ENCODE assay signal across 11 cellular contexts in the genomic region with DNA sequence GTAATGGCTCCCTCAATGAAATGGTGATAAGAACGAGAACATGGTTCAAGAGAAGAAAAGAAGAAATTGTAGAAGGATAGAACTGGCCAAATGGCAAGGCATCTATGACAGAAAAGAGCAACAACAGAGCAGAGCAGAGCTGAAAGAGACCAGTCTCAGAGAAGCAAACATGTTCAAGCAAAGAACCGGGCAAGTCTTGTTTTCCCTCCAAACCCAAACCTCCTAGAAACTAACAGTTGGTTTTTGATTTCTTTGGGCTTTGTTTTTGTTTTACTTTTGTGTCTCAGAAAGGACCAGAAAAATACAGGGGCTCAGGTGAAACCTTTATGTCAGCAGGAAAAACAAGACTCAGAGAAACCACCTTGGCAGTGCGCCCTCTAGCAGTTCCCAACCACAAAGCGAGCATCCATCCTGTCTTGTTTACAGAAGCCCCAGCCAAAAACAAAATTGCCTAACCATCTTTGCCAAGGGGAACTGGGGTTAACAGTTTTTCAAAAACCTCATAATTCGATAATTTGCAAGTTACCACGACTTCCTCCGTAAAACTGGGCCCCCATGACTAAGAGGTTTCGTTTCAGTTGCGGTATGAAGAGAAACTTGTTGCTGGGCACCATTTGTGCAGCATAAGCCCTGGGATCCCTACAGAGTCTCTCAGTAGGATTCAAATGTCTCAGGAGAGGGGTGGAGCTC.
DNase-seq lines count a peak whose midpoint lies in the region; ATAC-seq and TF ChIP-seq lines count a peak whose summit lies in the region.
"Had no signal": no experiment of that assay in that cellular context is flagged by ENCODE, and none has a peak within 500 bp of the region (broad histone marks: within the 10 kb centered on the region; RNA-seq: fewer than 3 reads in every experiment).

No MANE protein-coding gene starts in this region.

- peak overlapping the region; percentile 64 for H3K27ac Mint-ChIP-seq in activated CD8-positive, alpha-beta T cell treated with anti-CD3 and anti-CD28 coated beads, Interleukin-2, amount 10 ng/mL, durations not matched to agents 7 days and 5 days
- H3K27ac Mint-ChIP-seq: activated naive CD4-positive, alpha-beta T cell treated with anti-CD3 and anti-CD28 coated beads, Interleukin-2, amount 50 U/mL, for 72 hours; type B pancreatic cell had no signal

- no peaks in the 10 kb centered on the region for H3K9me3 Mint-ChIP-seq in activated CD8-positive, alpha-beta T cell treated with anti-CD3 and anti-CD28 coated beads, Interleukin-2, amount 10 ng/mL, durations not matched to agents 7 days and 5 days (ENCODE audit: insufficient read depth)

- POLR2A ChIA-PET in activated CD8-positive, alpha-beta T cell treated with anti-CD3 and anti-CD28 coated beads, Interleukin-2, amount 10 ng/mL, durations not matched to agents 7 days and 5 days (lab: Charles Lee), result no interaction called here

- CTCF ChIA-PET in activated CD8-positive, alpha-beta T cell treated with anti-CD3 and anti-CD28 coated beads, Interleukin-2, amount 10 ng/mL, durations not matched to agents 7 days and 5 days (lab: Charles Lee), result interaction anchor here (1.6 kb wide), 1 partner anchor 250 kb away, joined by 4 read pairs; no protein-coding TSS in a partner anchor

- no peak for TF ChIP-seq POLR2A in GM18505 (IDR thresholded peaks at IDR 0.05; ENCODE audit: borderline replicate concordance, extremely low read depth, insufficient read depth, insufficient read length)

- ATAC-seq in GM18505 (IDR thresholded peaks at IDR 0.05; ENCODE audit: unreplicated experiment) (peak; percentile 88), GM21390 (IDR thresholded peaks at IDR 0.05; ENCODE audit: unreplicated experiment) (peak; percentile 86), HG03354 (IDR thresholded peaks at IDR 0.05; ENCODE audit: poor library complexity, severe bottlenecking, unreplicated experiment) (peak; percentile 95), left lobe of liver (no peak)
- ATAC-seq in activated CD8-positive, alpha-beta T cell treated with anti-CD3 and anti-CD28 coated beads, Interleukin-2, amount 10 ng/mL, durations not matched to agents 7 days and 5 days, result peak; percentile 49

- H3K36me3 Mint-ChIP-seq in activated CD8-positive, alpha-beta T cell treated with anti-CD3 and anti-CD28 coated beads, Interleukin-2, amount 10 ng/mL, durations not matched to agents 7 days and 5 days (ENCODE audit: low read depth), result no peaks in the 10 kb centered on the region
- H3K36me3 Mint-ChIP-seq: activated naive CD4-positive, alpha-beta T cell treated with anti-CD3 and anti-CD28 coated beads, Interleukin-2, amount 50 U/mL, for 72 hours; type B pancreatic cell had no signal

- peaks cover 5% of the 10 kb centered on the region for H3K27me3 Mint-ChIP-seq in activated CD8-positive, alpha-beta T cell treated with anti-CD3 and anti-CD28 coated beads, Interleukin-2, amount 10 ng/mL, durations not matched to agents 7 days and 5 days (ENCODE audit: low read depth)

- peaks cover 12% of the 10 kb centered on the region for H3K4me1 Mint-ChIP-seq in activated CD8-positive, alpha-beta T cell treated with anti-CD3 and anti-CD28 coated beads, Interleukin-2, amount 10 ng/mL, durations not matched to agents 7 days and 5 days (ENCODE audit: low read depth)

- peak; percentile 30 for DNase-seq in activated CD8-positive, alpha-beta T cell treated with anti-CD3 and anti-CD28 coated beads, Interleukin-2, amount 10 ng/mL, durations not matched to agents 7 days and 5 days
- no peak for DNase-seq in effector CD4-positive, alpha-beta T cell
- no peak for DNase-seq in left lobe of liver (ENCODE audit: low spot score)
- DNase-seq in NCI-H510A (lab: John Stamatoyannopoulos, UW), result no peak
- no peak for DNase-seq in central memory CD4-positive, alpha-beta T cell
- DNase-seq: psoas muscle had no signal

- H3K4me3 Mint-ChIP-seq in activated CD8-positive, alpha-beta T cell treated with anti-CD3 and anti-CD28 coated beads, Interleukin-2, amount 10 ng/mL, durations not matched to agents 7 days and 5 days, result peak overlapping the region; percentile 41
- H3K4me3 Mint-ChIP-seq: type B pancreatic cell had no signal
